26 cellular contexts compared by ENCODE assay signal in the genomic region with DNA sequence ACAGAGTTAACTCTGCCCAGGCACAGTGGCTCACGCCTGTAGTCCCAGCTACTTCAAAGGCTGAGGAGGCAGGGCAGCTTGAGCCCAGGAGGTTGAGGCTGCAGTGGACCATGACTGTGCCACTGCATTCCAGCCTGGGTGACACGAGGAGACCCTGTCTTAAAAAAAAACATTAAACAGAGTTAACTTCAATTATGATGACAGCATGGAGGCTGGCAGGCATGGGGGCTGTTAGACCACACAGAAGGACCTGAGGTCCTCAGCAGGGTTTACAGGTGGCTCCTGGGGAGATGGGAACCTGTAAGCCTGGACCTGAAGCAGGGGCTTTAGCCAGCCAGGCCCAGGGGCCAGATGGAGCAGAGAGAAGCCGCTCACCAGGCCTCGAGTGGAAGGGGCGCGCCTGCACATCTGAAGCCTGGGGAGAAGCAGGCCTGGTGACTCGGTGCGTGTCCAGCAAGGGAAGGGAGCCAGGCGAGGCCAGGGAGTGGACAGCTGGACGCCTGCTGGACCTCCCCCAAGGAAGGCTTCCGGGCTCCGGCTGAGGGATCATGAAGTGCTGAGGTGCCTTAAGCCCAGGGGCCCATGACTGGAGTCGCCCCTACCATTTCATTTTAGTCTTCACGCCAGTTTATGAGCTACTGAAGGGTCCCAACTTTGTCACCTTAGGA. TPM values are rescaled to one million over a fixed set of nuclear protein-coding genes. Genes with fewer than 3 reads are reported as not detected.
DNase-seq lines count a peak whose midpoint lies in the region; ATAC-seq and TF ChIP-seq lines count a peak whose summit lies in the region.
"Had no signal": no experiment of that assay in that cellular context is flagged by ENCODE, and none has a peak within 500 bp of the region (broad histone marks: within the 10 kb centered on the region; RNA-seq: fewer than 3 reads in every experiment).

No MANE protein-coding gene starts in this region.

- H3K9me3 ChIP-seq in gastroesophageal sphincter: no peaks in the 10 kb centered on the region
- no peaks in the 10 kb centered on the region for H3K9me3 ChIP-seq in gastrocnemius medialis
- H3K9me3 ChIP-seq: colonic mucosa, pancreas, stomach, transverse colon had no signal

- H3K4me3 ChIP-seq in Jurkat, Clone E6-1 (ENCODE audit: low read length): peak overlapping the region; percentile 13; the same call in 1 of the 2 replicates
- H3K4me3 ChIP-seq in gastroesophageal sphincter (no peak overlapping the region), gastrocnemius medialis (no peak overlapping the region)
- H3K4me3 ChIP-seq: colonic mucosa, pancreas, SK-N-MC, stomach, transverse colon had no signal

- H3K36me3 ChIP-seq in gastroesophageal sphincter: peaks cover 0 to 33% of the 10 kb centered on the region in 2 donors
- H3K36me3 ChIP-seq in gastrocnemius medialis: peaks cover 0 to 23% of the 10 kb centered on the region in 2 donors
- H3K36me3 ChIP-seq: colonic mucosa, pancreas, transverse colon had no signal

- DNase-seq in Jurkat, Clone E6-1 (ENCODE audit: low read depth, low spot score): no peak
- peak; percentile 85 for DNase-seq in myocyte (ENCODE audit: low read depth)
- DNase-seq in gastrocnemius medialis: peak; percentile 61 to 83
- DNase-seq in NCI-H526 treated with DMSO at 0.1 percent for 48 hours (lab: John Stamatoyannopoulos, UW): no peak
- no peak for DNase-seq in NCI-H2171 treated with DMSO at 0.1 percent for 48 hours (lab: John Stamatoyannopoulos, UW)
- DNase-seq: activated CD4-positive, alpha-beta T cell treated with anti-CD3 and anti-CD28 coated beads for 4 hours; activated CD8-positive, alpha-beta memory T cell treated with anti-CD3 and anti-CD28 coated beads for 24 hours; activated naive CD4-positive, alpha-beta T cell treated with Interleukin-2 at 50 U/mL for 16 hours; activated T-cell treated with anti-CD3 and anti-CD28 coated beads, Interleukin-2, amount 50 U/mL, for 4 hours; amygdala; CD4-positive, alpha-beta memory T cell; colonic mucosa; foreskin melanocyte; Karpas-422; NCI-H187 treated with DMSO at 0.1 percent for 48 hours; NCI-H69; stimulated activated CD8-positive, alpha-beta memory T cell treated with anti-CD3 and anti-CD28 coated beads, Interleukin-4, amount 100 ng/mL, for 48 hours; stomach; T-helper 2 cell; transverse colon had no signal

- TF ChIP-seq CTCF in gastroesophageal sphincter (IDR thresholded peaks at IDR 0.05) (no peak), gastrocnemius medialis (IDR thresholded peaks at IDR 0.05 in 4 of 5, conservative IDR thresholded peaks at IDR 0.05 in 1 of 5) (no peak)

- ATAC-seq in gastroesophageal sphincter (peak; percentile 42), gastrocnemius medialis (peak; percentile 78 to 81), HG03025 (IDR thresholded peaks at IDR 0.05; ENCODE audit: low FRiP score, unreplicated experiment) (no peak), HG02798 (IDR thresholded peaks at IDR 0.05; ENCODE audit: poor library complexity, unreplicated experiment) (no peak)
- ATAC-seq: activated T-cell treated with anti-CD3 and anti-CD28 coated beads, Interleukin-2, amount 50 U/mL, for 4 hours; esophagus mucosa had no signal

- H3K27me3 ChIP-seq in gastroesophageal sphincter (no peaks in the 10 kb centered on the region), gastrocnemius medialis (no peaks in the 10 kb centered on the region)
- H3K27me3 ChIP-seq: colonic mucosa, pancreas, stomach, transverse colon had no signal

- TF ChIP-seq POLR2A in gastroesophageal sphincter (IDR thresholded peaks at IDR 0.05): no peak
- TF ChIP-seq POLR2A in gastrocnemius medialis (IDR thresholded peaks at IDR 0.05): no peak

- H3K27ac ChIP-seq in gastroesophageal sphincter: no peak overlapping the region
- H3K27ac ChIP-seq in gastrocnemius medialis: peak overlapping the region in 3 of 4 donors; percentile 5 to 63 (median 58)
- H3K27ac ChIP-seq: colonic mucosa, pancreas, SK-N-MC, stomach, transverse colon had no signal

- no peak for TF ChIP-seq EP300 in gastroesophageal sphincter (IDR thresholded peaks at IDR 0.05)

- intact Hi-C loops in gastrocnemius medialis (cut with DNase I; ENCODE audit: low total_unique reads): no loop called here

- H3K4me1 ChIP-seq in gastroesophageal sphincter: peaks cover 0 to 17% (median 0%) of the 10 kb centered on the region in 3 donors
- H3K4me1 ChIP-seq in gastrocnemius medialis: peaks cover 9 to 12% of the 10 kb centered on the region in 2 donors
- H3K4me1 ChIP-seq: colonic mucosa, pancreas, stomach, transverse colon had no signal

- in situ Hi-C loops in gastrocnemius medialis (cut with MboI; ENCODE audit: low sequenced_read_pairs in 4 of 4): no loop called here

- 10% methylated on average over 2 of the region's 14 CpGs; no CpG with 5 or more reads in 1 of the 2 donors for WGBS in gastroesophageal sphincter (ENCODE audit: low coverage in 1 of 2), 2 donors

RNA-seq across cellular contexts. Expression of gene RPUSD4, which starts 25.3 kb away (rescaled TPM):
- 41.0 TPM for polyA plus RNA-seq in Jurkat, Clone E6-1 (2012; ENCODE audit: insufficient read depth, insufficient read length)
- 10 to 100 TPM; 13.2 to 18.8 (median 14.0) TPM for total RNA-seq in gastroesophageal sphincter
- 37.6 and 47.0 TPM in 2 replicates for total RNA-seq in myocyte
- polyA plus RNA-seq in myocyte (2012): 24.8 TPM
- 10 to 100 TPM; 53.3 to 93.8 (median 69.2) TPM for total RNA-seq in gastrocnemius medialis

RNA-seq across cellular contexts. Expression of gene FAM118B, which starts 25.4 kb away (rescaled TPM):
- polyA plus RNA-seq in Jurkat, Clone E6-1 (2012; ENCODE audit: insufficient read depth, insufficient read length): 26.5 TPM
- total RNA-seq in gastroesophageal sphincter: 10 to 100 TPM; 15.5 to 24.0 (median 19.9) TPM
- total RNA-seq in myocyte: 33.8 and 34.2 TPM in 2 replicates
- polyA plus RNA-seq in myocyte (2012): 27.1 TPM
- total RNA-seq in gastrocnemius medialis: 10 to 100 TPM; 13.6 to 32.2 (median 23.2) TPM

Comparison
In these comparisons a context has a peak if more than half of its experiments do, and no peak if none do; other contexts are left out.
1. DNase-seq: peak in myocyte (single experiment) and gastrocnemius medialis (2 of 2); none in Jurkat, Clone E6-1 (single experiment), NCI-H526 treated with DMSO at 0.1 percent for 48 hours (single experiment) and NCI-H2171 treated with DMSO at 0.1 percent for 48 hours (single experiment).
2. ATAC-seq: peak in gastroesophageal sphincter (single experiment) and gastrocnemius medialis (2 of 2); none in HG03025 (single experiment) and HG02798 (single experiment).
3. H3K27ac ChIP-seq: peak in gastrocnemius medialis (3 of 4); none in gastroesophageal sphincter (0 of 4).